Comparison of ENCODE assay signal across 8 cellular contexts in genomic region chr1:44029911-44030605, GRCh38.
A peak's percentile ranks its signal among the peaks of the same experiment; 100 is the strongest.
DNase-seq lines count a peak whose midpoint lies in the region; ATAC-seq and TF ChIP-seq lines count a peak whose summit lies in the region.

No MANE protein-coding gene starts in this region.

- DNase-seq in AG09319 (ENCODE audit: extremely low read depth, low read depth) (peak; percentile 69), NCI-H345 treated with DMSO at 0.1 percent for 48 hours (lab: John Stamatoyannopoulos, UW; ENCODE audit: unreplicated experiment) (peak; percentile 72), cerebellar cortex (ENCODE audit: low spot score) (peak; percentile 86), kidney tubule cell (ENCODE audit: low spot score) (peak; percentile 88)
- peak; percentile 79 to 82 for DNase-seq in stimulated activated CD4-positive, alpha-beta T cell treated with anti-CD3 and anti-CD28 coated beads, Interleukin-15, amount 100 ng/mL, for 48 hours (ENCODE audit: low read depth in 2 of 2)

- TF ChIP-seq CTCF in AG09319 (IDR thresholded peaks at IDR 0.05; ENCODE audit: low read depth, low read length): no peak

- ATAC-seq in GM18909 (IDR thresholded peaks at IDR 0.05; ENCODE audit: poor library complexity, unreplicated experiment): peak; percentile 87
- peak; percentile 81 for ATAC-seq in HG03135 (IDR thresholded peaks at IDR 0.05; ENCODE audit: unreplicated experiment)
- ATAC-seq in activated CD4-positive, CD25-positive, alpha-beta regulatory T cell treated with anti-CD3 and anti-CD28 coated beads, Interleukin-2, amount 50 U/mL, for 24 hours: peak; percentile 79 to 80

Comparison
In these comparisons a context has a peak if more than half of its experiments do, and no peak if none do; other contexts are left out.
1. Peak in every context shown above with its lines: DNase-seq and ATAC-seq.